17 cellular contexts compared by ENCODE assay signal in the genomic region with DNA sequence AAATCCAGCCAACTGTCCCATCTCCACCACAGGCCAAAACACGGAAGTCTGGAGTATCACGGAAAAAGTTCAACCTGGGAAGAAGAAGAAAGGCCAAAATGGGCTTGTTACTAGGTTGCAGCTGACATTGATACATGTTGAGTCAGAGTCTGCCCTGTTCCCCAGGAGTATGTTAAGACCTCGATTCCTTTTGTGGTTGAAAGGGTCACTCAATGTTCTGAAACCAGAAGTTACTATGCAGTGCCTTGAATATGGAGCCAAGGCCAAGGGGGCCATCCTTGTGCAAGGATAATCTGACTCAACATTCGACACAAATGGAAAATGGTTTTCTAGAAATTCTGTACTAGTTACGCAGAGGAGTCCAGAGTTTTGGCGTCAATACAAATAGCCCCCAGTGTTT.
"Had no signal": no experiment of that assay in that cellular context is flagged by ENCODE, and none has a peak within 500 bp of the region (broad histone marks: within the 10 kb centered on the region; RNA-seq: fewer than 3 reads in every experiment).

No MANE protein-coding gene starts in this region.

- H3K27me3 ChIP-seq: heart left ventricle, left lung, right lobe of liver had no signal

- H3K9me3 ChIP-seq: heart left ventricle, left lung, right lobe of liver, SK-N-SH had no signal

- H3K4me1 ChIP-seq: foreskin keratinocyte, left lung, right lobe of liver had no signal

- H3K4me3 ChIP-seq: heart left ventricle, left lung, right lobe of liver had no signal

- ATAC-seq: activated naive CD8-positive, alpha-beta T cell treated with anti-CD3 and anti-CD28 coated beads, Interleukin-2, amount 50 U/mL, for 24 hours; effector memory CD8-positive, alpha-beta T cell; foreskin keratinocyte; heart left ventricle; left lung; natural killer cell treated with Interleukin-12 subunit alpha and Interleukin-12 subunit beta and Interleukin-15 and Interleukin-18, amount 100 ng/mL, for 72 hours; right lobe of liver; stimulated activated naive CD8-positive, alpha-beta T cell treated with anti-CD3 and anti-CD28 coated beads, Interleukin-15, amount 100 ng/mL, for 72 hours had no signal

- H3K36me3 ChIP-seq: right lobe of liver had no signal

- DNase-seq: activated CD4-positive, alpha-beta T cell treated with anti-CD3 and anti-CD28 coated beads, Interleukin-2, amount 10 ng/mL, durations not matched to agents 24 days and 14 days; activated CD8-positive, alpha-beta memory T cell treated with anti-CD3 and anti-CD28 coated beads for 24 hours; activated naive CD4-positive, alpha-beta T cell treated with Interleukin-2 at 50 U/mL for 16 hours; activated naive CD8-positive, alpha-beta T cell treated with anti-CD3 and anti-CD28 coated beads, Interleukin-2, amount 50 U/mL, for 24 hours; effector memory CD8-positive, alpha-beta T cell; foreskin keratinocyte; heart left ventricle; left lung; nucleus accumbens; right lobe of liver; SK-N-SH; stimulated activated CD4-positive, alpha-beta T cell treated with anti-CD3 and anti-CD28 coated beads, Interleukin-4, amount 100 ng/mL, for 1 hour; stimulated activated CD8-positive, alpha-beta memory T cell treated with anti-CD3 and anti-CD28 coated beads, Interleukin-4, amount 100 ng/mL, for 48 hours; stimulated activated naive CD8-positive, alpha-beta T cell treated with anti-CD3 and anti-CD28 coated beads, Interleukin-15, amount 100 ng/mL, for 72 hours; T-helper 1 cell had no signal

- H3K27ac ChIP-seq: epithelial cell of prostate, foreskin keratinocyte, heart left ventricle, left lung, right lobe of liver had no signal
